Comparison of ENCODE assay signal across 8 cellular contexts in genomic region chr11:72721276-72721675, GRCh38.
DNase-seq lines count a peak whose midpoint lies in the region; TF ChIP-seq lines count a peak whose summit lies in the region.

No MANE protein-coding gene starts in this region.

- H3K4me3 ChIP-seq in GM12864 (ENCODE audit: low read depth, low read length) = peak overlapping the region; percentile 72
- peak overlapping the region; percentile 72 for H3K4me3 ChIP-seq in fibroblast of pulmonary artery (replicated peaks; ENCODE audit: low read depth, low read length)
- peak overlapping the region; percentile 60 for H3K4me3 ChIP-seq in skeletal muscle cell (ENCODE audit: low read depth, low read length)

- no peak for TF ChIP-seq CTCF in GM12864 (IDR thresholded peaks at IDR 0.05; ENCODE audit: low read depth, low read length, missing control alignments)
- TF ChIP-seq CTCF in VCaP (conservative IDR thresholded peaks at IDR 0.05) = no peak
- no peak for TF ChIP-seq CTCF in fibroblast of pulmonary artery (IDR thresholded peaks at IDR 0.05; ENCODE audit: low read length, missing control alignments)

- H3K27ac ChIP-seq in VCaP = peak overlapping the region; percentile 93

- no peak for DNase-seq in GM12864 (ENCODE audit: low read depth)
- no peak for DNase-seq in fibroblast of pulmonary artery (ENCODE audit: low read depth)
- no peak for DNase-seq in skeletal muscle cell (ENCODE audit: low read depth)
- DNase-seq in NCI-H510A (lab: John Stamatoyannopoulos, UW) = no peak
- DNase-seq in NCI-H2227 treated with DMSO at 0.1 percent for 48 hours (lab: John Stamatoyannopoulos, UW) = no peak
- DNase-seq in central memory CD4-positive, alpha-beta T cell = no peak
- no peak for DNase-seq in NCI-H226
